In the genomic region with DNA sequence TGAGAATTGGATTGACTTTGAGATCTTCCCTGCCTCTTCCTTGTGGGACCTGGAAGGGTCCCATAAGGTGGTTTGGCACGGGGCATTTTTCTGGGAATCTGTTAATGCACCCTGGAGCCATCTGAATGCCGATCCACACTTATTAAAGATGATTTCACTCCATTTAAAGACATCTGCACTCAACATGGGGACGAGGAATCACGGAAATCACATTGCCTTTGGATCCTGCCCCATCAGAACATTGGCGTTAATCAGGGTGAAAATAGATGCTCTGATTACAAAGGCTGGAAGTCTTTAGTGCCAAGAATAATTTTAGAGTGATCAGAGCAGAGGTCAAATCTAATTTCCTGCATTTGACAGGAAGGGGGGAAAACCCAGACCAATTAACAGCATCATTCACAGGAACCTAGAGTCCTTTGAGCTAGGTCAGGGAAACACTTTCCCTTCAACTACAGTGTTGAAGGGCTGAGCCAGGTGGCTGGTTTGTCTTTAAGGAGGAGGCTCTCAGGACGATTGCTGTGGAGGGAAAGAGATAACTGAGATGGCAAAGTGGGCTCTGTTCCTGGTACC, we compare ENCODE assay signal across 13 cellular contexts.
A peak's percentile ranks its signal among the peaks of the same experiment; 100 is the strongest.
DNase-seq lines count a peak whose midpoint lies in the region; ATAC-seq and TF ChIP-seq lines count a peak whose summit lies in the region.
"Had no signal": no experiment of that assay in that cellular context is flagged by ENCODE, and none has a peak within 500 bp of the region (broad histone marks: within the 10 kb centered on the region; RNA-seq: fewer than 3 reads in every experiment).

No MANE protein-coding gene starts in this region.

- H3K27ac Mint-ChIP-seq in activated CD4-positive, alpha-beta T cell treated with anti-CD3 and anti-CD28 coated beads, Interleukin-2, amount 10 ng/mL, durations not matched to agents 7 days and 5 days, result peak overlapping the region; percentile 27
- H3K27ac Mint-ChIP-seq in progenitor cell of endocrine pancreas, result peak overlapping the region; percentile 19

- no peaks in the 10 kb centered on the region for H3K27me3 Mint-ChIP-seq in activated CD4-positive, alpha-beta T cell treated with anti-CD3 and anti-CD28 coated beads, Interleukin-2, amount 10 ng/mL, durations not matched to agents 7 days and 5 days
- peaks cover 16% of the 10 kb centered on the region for H3K27me3 Mint-ChIP-seq in progenitor cell of endocrine pancreas

- no peak for ATAC-seq in HG03378 (IDR thresholded peaks at IDR 0.05; ENCODE audit: unreplicated experiment)

- H3K27me3 ChIP-seq in Karpas-422 (ENCODE audit: low read length) (no peaks in the 10 kb centered on the region), mesenchymal stem cell (ENCODE audit: control insufficient read depth in 1 of 2, insufficient read depth in 1 of 2, low read length in 2 of 2) (peaks cover 0 to 9% of the 10 kb centered on the region in 2 experiments)
- H3K27me3 ChIP-seq: Peyer's patch had no signal

- H3K9me3 Mint-ChIP-seq in activated CD4-positive, alpha-beta T cell treated with anti-CD3 and anti-CD28 coated beads, Interleukin-2, amount 10 ng/mL, durations not matched to agents 7 days and 5 days, result peaks cover 8% of the 10 kb centered on the region
- H3K9me3 Mint-ChIP-seq in progenitor cell of endocrine pancreas (ENCODE audit: low read depth), result no peaks in the 10 kb centered on the region

- H3K36me3 Mint-ChIP-seq in activated CD4-positive, alpha-beta T cell treated with anti-CD3 and anti-CD28 coated beads, Interleukin-2, amount 10 ng/mL, durations not matched to agents 7 days and 5 days (ENCODE audit: low read depth), result peaks cover 45% of the 10 kb centered on the region
- no peaks in the 10 kb centered on the region for H3K36me3 Mint-ChIP-seq in progenitor cell of endocrine pancreas (ENCODE audit: insufficient read depth)

- H3K79me1 ChIP-seq in mesenchymal stem cell (replicated peaks; ENCODE audit: low read length, poor library complexity, severe bottlenecking), result no peaks in the 10 kb centered on the region

- peak overlapping the region; percentile 95; the same call in 1 of the 2 replicates for H2AFZ ChIP-seq in Karpas-422 (ENCODE audit: low read length)
- H2AFZ ChIP-seq in mesenchymal stem cell (ENCODE audit: low read depth, low read length), result no peak overlapping the region

- peak overlapping the region in 1 of 2 experiments; percentile 33 for H2BK12ac ChIP-seq in mesenchymal stem cell (ENCODE audit: low read length in 2 of 2)

- H4K20me1 ChIP-seq in Karpas-422 (ENCODE audit: insufficient read depth, low read depth, low read length), result no peaks in the 10 kb centered on the region

- H3K4ac ChIP-seq in mesenchymal stem cell (ENCODE audit: low read depth in 1 of 2, low read length in 2 of 2), result no peak overlapping the region

- H3K79me2 ChIP-seq in Karpas-422 (ENCODE audit: low read length), result no peaks in the 10 kb centered on the region

- DNase-seq in activated CD4-positive, alpha-beta T cell treated with anti-CD3 and anti-CD28 coated beads, Interleukin-2, amount 10 ng/mL, durations not matched to agents 7 days and 5 days, result no peak
- no peak for DNase-seq in activated CD4-positive, alpha-beta T cell treated with anti-CD3 and anti-CD28 coated beads for 48 hours
- DNase-seq in Karpas-422, result no peak
- DNase-seq in coronary artery (ENCODE audit: low spot score), result no peak
- no peak for DNase-seq in progenitor cell of endocrine pancreas (ENCODE audit: low spot score, unreplicated experiment)
- DNase-seq in medulla oblongata (ENCODE audit: extremely low spot score), result no peak
- DNase-seq in mesenchymal stem cell, result no peak
- DNase-seq: DMS79; H7; stimulated activated CD8-positive, alpha-beta memory T cell treated with anti-CD3 and anti-CD28 coated beads, Interleukin-4, amount 100 ng/mL, for 48 hours had no signal

- H2BK15ac ChIP-seq in mesenchymal stem cell (ENCODE audit: low read depth, poor library complexity, severe bottlenecking), result no peak overlapping the region

- peak overlapping the region; percentile 61; the same call in 1 of the 2 replicates for H3K9ac ChIP-seq in Karpas-422 (ENCODE audit: low read length)
- H3K9ac ChIP-seq in mesenchymal stem cell (ENCODE audit: low read length), result no peak overlapping the region

- peaks cover 69% of the 10 kb centered on the region for H3K4me1 Mint-ChIP-seq in activated CD4-positive, alpha-beta T cell treated with anti-CD3 and anti-CD28 coated beads, Interleukin-2, amount 10 ng/mL, durations not matched to agents 7 days and 5 days
- H3K4me1 Mint-ChIP-seq in progenitor cell of endocrine pancreas (ENCODE audit: low read depth), result peaks cover 9% of the 10 kb centered on the region

- WGBS in mesenchymal stem cell, result 49% methylated on average over 6 of the region's 6 CpGs

- H3K4me2 ChIP-seq in Karpas-422 (ENCODE audit: low read depth, low read length, poor library complexity, severe bottlenecking) (peak overlapping the region; percentile 82), mesenchymal stem cell (ENCODE audit: low read length, poor library complexity, severe bottlenecking) (no peak overlapping the region)

- no peaks in the 10 kb centered on the region for H3K9me3 ChIP-seq in Karpas-422 (ENCODE audit: low read length)
- H3K9me3 ChIP-seq in mesenchymal stem cell (ENCODE audit: control insufficient read depth, low read length), result no peaks in the 10 kb centered on the region
- H3K9me3 ChIP-seq: neutrophil, Peyer's patch had no signal

- H2AK5ac ChIP-seq in mesenchymal stem cell (ENCODE audit: low read length, severe bottlenecking), result no peak overlapping the region

- H3K4me3 ChIP-seq in Karpas-422 (ENCODE audit: low read length), result peak overlapping the region; percentile 63; the same call in 1 of the 2 replicates
- peak overlapping the region; percentile 59 for H3K4me3 ChIP-seq in coronary artery
- H3K4me3 ChIP-seq in mesenchymal stem cell (ENCODE audit: insufficient read depth in 1 of 2, low read depth in 1 of 2, low read length in 2 of 2), result peak overlapping the region in 1 of 2 experiments; percentile 58

- POLR2A ChIA-PET in activated CD4-positive, alpha-beta T cell treated with anti-CD3 and anti-CD28 coated beads, Interleukin-2, amount 10 ng/mL, durations not matched to agents 7 days and 5 days (lab: Charles Lee), result no interaction called here

- H3K23ac ChIP-seq in mesenchymal stem cell (ENCODE audit: low read length in 2 of 2), result no peak overlapping the region

- H3K18ac ChIP-seq in mesenchymal stem cell (ENCODE audit: low read depth in 1 of 2, low read length in 2 of 2), result no peak overlapping the region

- no peak for TF ChIP-seq CTCF in coronary artery (IDR thresholded peaks at IDR 0.05)
- TF ChIP-seq CTCF in progenitor cell of endocrine pancreas (IDR thresholded peaks at IDR 0.05; ENCODE audit: unreplicated experiment), result no peak

- H3K36me3 ChIP-seq in Karpas-422 (ENCODE audit: insufficient read depth, low read length) (no peaks in the 10 kb centered on the region), mesenchymal stem cell (ENCODE audit: control insufficient read depth in 1 of 2, insufficient read depth in 2 of 2, low read depth in 1 of 2, low read length in 2 of 2) (no peaks in the 10 kb centered on the region)
- H3K36me3 ChIP-seq: neutrophil, Peyer's patch had no signal

- no peak overlapping the region for H2BK5ac ChIP-seq in mesenchymal stem cell (ENCODE audit: low read depth, low read length, poor library complexity, severe bottlenecking)

- no peak overlapping the region for H4K91ac ChIP-seq in mesenchymal stem cell (ENCODE audit: low read length)

- no peak overlapping the region for H3K4me3 Mint-ChIP-seq in activated CD4-positive, alpha-beta T cell treated with anti-CD3 and anti-CD28 coated beads, Interleukin-2, amount 10 ng/mL, durations not matched to agents 7 days and 5 days
- H3K4me3 Mint-ChIP-seq in progenitor cell of endocrine pancreas (ENCODE audit: low read depth), result no peak overlapping the region

- H2BK120ac ChIP-seq in mesenchymal stem cell (ENCODE audit: low read depth, low read length), result no peak overlapping the region

- CTCF ChIA-PET in activated CD4-positive, alpha-beta T cell treated with anti-CD3 and anti-CD28 coated beads, Interleukin-2, amount 10 ng/mL, durations not matched to agents 7 days and 5 days (lab: Charles Lee), result interaction anchor here (3.3 kb wide), 1 partner anchor 136 kb away, joined by 16 read pairs; no protein-coding TSS in a partner anchor

- H4K8ac ChIP-seq in mesenchymal stem cell (ENCODE audit: low read length), result no peak overlapping the region

- no peak overlapping the region for H3K14ac ChIP-seq in mesenchymal stem cell (ENCODE audit: low read length in 2 of 2)

- H3K4me1 ChIP-seq in Karpas-422 (ENCODE audit: low read length) (peaks cover 25% of the 10 kb centered on the region), mesenchymal stem cell (ENCODE audit: control insufficient read depth, insufficient read depth, low read depth, low read length) (peaks cover 13% of the 10 kb centered on the region)

- H3K27ac ChIP-seq in Karpas-422 (ENCODE audit: low read length) (no peak overlapping the region), coronary artery (no peak overlapping the region), mesenchymal stem cell (ENCODE audit: low read length, poor library complexity, severe bottlenecking) (no peak overlapping the region)
- H3K27ac ChIP-seq: neutrophil had no signal

- H3K9me2 ChIP-seq in Karpas-422 (replicated peaks; ENCODE audit: insufficient read depth, low read length), result no peaks in the 10 kb centered on the region
